Comparison of ENCODE assay signal across 1 cellular context in the genomic region with DNA sequence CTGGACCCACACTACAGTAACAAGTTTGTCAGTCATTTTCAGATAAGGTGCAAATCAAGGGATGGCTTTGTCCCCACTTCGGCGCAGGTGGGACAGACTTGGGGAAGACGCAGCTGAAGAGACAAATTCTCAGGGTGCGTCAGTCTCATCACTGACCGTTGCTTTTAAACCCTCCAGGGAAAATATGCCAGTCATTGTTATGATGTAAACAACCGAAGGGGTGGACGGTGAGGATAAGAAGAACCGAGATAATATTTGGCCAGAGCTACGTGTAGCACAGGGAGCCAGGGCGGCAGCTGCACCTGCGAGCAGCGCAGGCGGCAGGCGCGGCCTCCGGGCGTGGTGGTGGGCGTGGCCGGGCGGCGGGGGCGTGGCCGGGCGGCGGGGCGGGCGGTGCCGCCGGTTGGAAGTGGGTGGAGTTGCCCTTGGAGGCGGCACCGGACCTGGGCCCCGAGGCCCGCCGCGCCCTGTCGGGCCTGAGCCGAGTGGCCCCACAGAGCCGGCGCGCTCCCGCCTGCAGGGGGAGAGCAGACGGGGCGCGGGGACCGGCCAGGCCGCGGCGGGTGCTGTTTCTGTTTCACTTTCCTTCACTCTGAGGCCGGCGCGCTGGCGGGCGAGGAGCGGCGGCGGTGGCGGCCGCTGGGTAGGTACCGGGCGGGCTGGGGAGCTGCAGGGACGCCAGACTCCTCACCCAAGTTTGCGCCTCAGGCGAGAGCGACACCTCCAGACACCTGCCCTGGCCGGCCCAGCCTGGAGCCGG.
TF ChIP-seq lines count a peak whose summit lies in the region.

A gene (plus strand): TSS at position 470 of the 760 bp plus-strand sequence. CDS start 2,209 bp downstream, outside the sequence.

TF ChIP-seq in HepG2, 621 proteins besides CTCF, POLR2A, EP300 and RAD21 (continued from another document and continues in another):
- TF ChIP-seq, protein P1, sequence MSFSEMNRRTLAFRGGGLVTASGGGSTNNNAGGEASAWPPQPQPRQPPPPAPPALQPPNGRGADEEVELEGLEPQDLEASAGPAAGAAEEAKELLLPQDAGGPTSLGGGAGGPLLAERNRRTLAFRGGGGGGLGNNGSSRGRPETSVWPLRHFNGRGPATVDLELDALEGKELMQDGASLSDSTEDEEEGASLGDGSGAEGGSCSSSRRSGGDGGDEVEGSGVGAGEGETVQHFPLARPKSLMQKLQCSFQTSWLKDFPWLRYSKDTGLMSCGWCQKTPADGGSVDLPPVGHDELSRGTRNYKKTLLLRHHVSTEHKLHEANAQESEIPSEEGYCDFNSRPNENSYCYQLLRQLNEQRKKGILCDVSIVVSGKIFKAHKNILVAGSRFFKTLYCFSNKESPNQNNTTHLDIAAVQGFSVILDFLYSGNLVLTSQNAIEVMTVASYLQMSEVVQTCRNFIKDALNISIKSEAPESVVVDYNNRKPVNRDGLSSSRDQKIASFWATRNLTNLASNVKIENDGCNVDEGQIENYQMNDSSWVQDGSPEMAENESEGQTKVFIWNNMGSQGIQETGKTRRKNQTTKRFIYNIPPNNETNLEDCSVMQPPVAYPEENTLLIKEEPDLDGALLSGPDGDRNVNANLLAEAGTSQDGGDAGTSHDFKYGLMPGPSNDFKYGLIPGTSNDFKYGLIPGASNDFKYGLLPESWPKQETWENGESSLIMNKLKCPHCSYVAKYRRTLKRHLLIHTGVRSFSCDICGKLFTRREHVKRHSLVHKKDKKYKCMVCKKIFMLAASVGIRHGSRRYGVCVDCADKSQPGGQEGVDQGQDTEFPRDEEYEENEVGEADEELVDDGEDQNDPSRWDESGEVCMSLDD (CRISPR knock-in tag; IDR thresholded peaks at IDR 0.05; ENCODE audit: borderline replicate concordance) = peak; percentile 44; the same call in 1 of the 2 replicates
- TF ChIP-seq, protein P2, sequence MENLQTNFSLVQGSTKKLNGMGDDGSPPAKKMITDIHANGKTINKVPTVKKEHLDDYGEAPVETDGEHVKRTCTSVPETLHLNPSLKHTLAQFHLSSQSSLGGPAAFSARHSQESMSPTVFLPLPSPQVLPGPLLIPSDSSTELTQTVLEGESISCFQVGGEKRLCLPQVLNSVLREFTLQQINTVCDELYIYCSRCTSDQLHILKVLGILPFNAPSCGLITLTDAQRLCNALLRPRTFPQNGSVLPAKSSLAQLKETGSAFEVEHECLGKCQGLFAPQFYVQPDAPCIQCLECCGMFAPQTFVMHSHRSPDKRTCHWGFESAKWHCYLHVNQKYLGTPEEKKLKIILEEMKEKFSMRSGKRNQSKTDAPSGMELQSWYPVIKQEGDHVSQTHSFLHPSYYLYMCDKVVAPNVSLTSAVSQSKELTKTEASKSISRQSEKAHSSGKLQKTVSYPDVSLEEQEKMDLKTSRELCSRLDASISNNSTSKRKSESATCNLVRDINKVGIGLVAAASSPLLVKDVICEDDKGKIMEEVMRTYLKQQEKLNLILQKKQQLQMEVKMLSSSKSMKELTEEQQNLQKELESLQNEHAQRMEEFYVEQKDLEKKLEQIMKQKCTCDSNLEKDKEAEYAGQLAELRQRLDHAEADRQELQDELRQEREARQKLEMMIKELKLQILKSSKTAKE (CRISPR knock-in tag; IDR thresholded peaks at IDR 0.05; ENCODE audit: borderline replicate concordance) = no peak; the same call in none of the 2 replicates
- TF ChIP-seq ZNF484 (CRISPR knock-in tag; IDR thresholded peaks at IDR 0.05; ENCODE audit: borderline replicate concordance, low read depth) (no peak), REXO4 (CRISPR knock-in tag; IDR thresholded peaks at IDR 0.05; ENCODE audit: borderline replicate concordance) (no peak), ZNF510 (CRISPR knock-in tag; IDR thresholded peaks at IDR 0.05; ENCODE audit: low read depth) (no peak), TAF1 (CRISPR knock-in tag; IDR thresholded peaks at IDR 0.05) (peak; percentile 73), NONO (IDR thresholded peaks at IDR 0.05) (no peak), NONO (CRISPR knock-in tag; conservative IDR thresholded peaks at IDR 0.05) (peak; percentile 78), SP2 (CRISPR knock-in tag; IDR thresholded peaks at IDR 0.05) (no peak), ZNF232 (CRISPR knock-in tag; IDR thresholded peaks at IDR 0.05; ENCODE audit: borderline replicate concordance) (peak; percentile 24; the same call in 1 of the 2 replicates), ZNF552 (CRISPR knock-in tag; IDR thresholded peaks at IDR 0.05; ENCODE audit: borderline replicate concordance) (no peak; the same call in 1 of the 2 replicates), ZBTB3 (CRISPR knock-in tag; IDR thresholded peaks at IDR 0.05; ENCODE audit: borderline replicate concordance, low read depth) (no peak), SRF (IDR thresholded peaks at IDR 0.05; ENCODE audit: low read depth, low read length) (no peak), ZNF549 (CRISPR knock-in tag; IDR thresholded peaks at IDR 0.05) (no peak), BRD4 (CRISPR knock-in tag; IDR thresholded peaks at IDR 0.05) (no peak), ZBTB38 (CRISPR knock-in tag; IDR thresholded peaks at IDR 0.05) (no peak), PAF1 (CRISPR knock-in tag; IDR thresholded peaks at IDR 0.05) (no peak), BORCS8-MEF2B (CRISPR knock-in tag; IDR thresholded peaks at IDR 0.05) (no peak), YEATS2 (CRISPR knock-in tag; IDR thresholded peaks at IDR 0.05; ENCODE audit: borderline replicate concordance) (0 out of 2 replicates have a peak, but pooled peaks have one; percentile 18), PHB2 (IDR thresholded peaks at IDR 0.05; ENCODE audit: partially characterized antibody) (no peak), ARID2 (CRISPR knock-in tag; IDR thresholded peaks at IDR 0.05; ENCODE audit: borderline replicate concordance) (peak; percentile 72; the same call in 1 of the 2 replicates), SNAPC2 (CRISPR knock-in tag; IDR thresholded peaks at IDR 0.05) (no peak), ZNF17 (CRISPR knock-in tag; IDR thresholded peaks at IDR 0.05) (no peak), FOSL2 (CRISPR knock-in tag; IDR thresholded peaks at IDR 0.05) (no peak; the same call in 1 of the 2 replicates), HOXA5 (CRISPR knock-in tag; IDR thresholded peaks at IDR 0.05) (no peak)
- TF ChIP-seq, protein P3, sequence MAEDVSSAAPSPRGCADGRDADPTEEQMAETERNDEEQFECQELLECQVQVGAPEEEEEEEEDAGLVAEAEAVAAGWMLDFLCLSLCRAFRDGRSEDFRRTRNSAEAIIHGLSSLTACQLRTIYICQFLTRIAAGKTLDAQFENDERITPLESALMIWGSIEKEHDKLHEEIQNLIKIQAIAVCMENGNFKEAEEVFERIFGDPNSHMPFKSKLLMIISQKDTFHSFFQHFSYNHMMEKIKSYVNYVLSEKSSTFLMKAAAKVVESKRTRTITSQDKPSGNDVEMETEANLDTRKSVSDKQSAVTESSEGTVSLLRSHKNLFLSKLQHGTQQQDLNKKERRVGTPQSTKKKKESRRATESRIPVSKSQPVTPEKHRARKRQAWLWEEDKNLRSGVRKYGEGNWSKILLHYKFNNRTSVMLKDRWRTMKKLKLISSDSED (CRISPR knock-in tag; IDR thresholded peaks at IDR 0.05) = no peak
- TF ChIP-seq, protein P4, sequence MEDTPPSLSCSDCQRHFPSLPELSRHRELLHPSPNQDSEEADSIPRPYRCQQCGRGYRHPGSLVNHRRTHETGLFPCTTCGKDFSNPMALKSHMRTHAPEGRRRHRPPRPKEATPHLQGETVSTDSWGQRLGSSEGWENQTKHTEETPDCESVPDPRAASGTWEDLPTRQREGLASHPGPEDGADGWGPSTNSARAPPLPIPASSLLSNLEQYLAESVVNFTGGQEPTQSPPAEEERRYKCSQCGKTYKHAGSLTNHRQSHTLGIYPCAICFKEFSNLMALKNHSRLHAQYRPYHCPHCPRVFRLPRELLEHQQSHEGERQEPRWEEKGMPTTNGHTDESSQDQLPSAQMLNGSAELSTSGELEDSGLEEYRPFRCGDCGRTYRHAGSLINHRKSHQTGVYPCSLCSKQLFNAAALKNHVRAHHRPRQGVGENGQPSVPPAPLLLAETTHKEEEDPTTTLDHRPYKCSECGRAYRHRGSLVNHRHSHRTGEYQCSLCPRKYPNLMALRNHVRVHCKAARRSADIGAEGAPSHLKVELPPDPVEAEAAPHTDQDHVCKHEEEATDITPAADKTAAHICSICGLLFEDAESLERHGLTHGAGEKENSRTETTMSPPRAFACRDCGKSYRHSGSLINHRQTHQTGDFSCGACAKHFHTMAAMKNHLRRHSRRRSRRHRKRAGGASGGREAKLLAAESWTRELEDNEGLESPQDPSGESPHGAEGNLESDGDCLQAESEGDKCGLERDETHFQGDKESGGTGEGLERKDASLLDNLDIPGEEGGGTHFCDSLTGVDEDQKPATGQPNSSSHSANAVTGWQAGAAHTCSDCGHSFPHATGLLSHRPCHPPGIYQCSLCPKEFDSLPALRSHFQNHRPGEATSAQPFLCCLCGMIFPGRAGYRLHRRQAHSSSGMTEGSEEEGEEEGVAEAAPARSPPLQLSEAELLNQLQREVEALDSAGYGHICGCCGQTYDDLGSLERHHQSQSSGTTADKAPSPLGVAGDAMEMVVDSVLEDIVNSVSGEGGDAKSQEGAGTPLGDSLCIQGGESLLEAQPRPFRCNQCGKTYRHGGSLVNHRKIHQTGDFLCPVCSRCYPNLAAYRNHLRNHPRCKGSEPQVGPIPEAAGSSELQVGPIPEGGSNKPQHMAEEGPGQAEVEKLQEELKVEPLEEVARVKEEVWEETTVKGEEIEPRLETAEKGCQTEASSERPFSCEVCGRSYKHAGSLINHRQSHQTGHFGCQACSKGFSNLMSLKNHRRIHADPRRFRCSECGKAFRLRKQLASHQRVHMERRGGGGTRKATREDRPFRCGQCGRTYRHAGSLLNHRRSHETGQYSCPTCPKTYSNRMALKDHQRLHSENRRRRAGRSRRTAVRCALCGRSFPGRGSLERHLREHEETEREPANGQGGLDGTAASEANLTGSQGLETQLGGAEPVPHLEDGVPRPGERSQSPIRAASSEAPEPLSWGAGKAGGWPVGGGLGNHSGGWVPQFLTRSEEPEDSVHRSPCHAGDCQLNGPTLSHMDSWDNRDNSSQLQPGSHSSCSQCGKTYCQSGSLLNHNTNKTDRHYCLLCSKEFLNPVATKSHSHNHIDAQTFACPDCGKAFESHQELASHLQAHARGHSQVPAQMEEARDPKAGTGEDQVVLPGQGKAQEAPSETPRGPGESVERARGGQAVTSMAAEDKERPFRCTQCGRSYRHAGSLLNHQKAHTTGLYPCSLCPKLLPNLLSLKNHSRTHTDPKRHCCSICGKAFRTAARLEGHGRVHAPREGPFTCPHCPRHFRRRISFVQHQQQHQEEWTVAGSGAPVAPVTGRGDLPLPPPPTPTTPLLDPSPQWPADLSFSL (CRISPR knock-in tag; IDR thresholded peaks at IDR 0.05) = no peak
- TF ChIP-seq, protein P5, sequence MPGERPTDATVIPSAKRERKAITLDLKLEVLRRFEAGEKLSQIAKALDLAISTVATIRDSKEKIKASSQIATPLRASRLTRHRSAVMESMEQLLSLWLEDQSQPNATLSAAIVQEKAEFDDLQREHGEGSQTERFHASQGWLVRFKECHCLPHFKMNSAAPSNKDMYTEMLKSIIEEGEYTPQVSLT (CRISPR knock-in tag; IDR thresholded peaks at IDR 0.05; ENCODE audit: borderline replicate concordance, low read depth) = no peak
- TF ChIP-seq, protein P6, sequence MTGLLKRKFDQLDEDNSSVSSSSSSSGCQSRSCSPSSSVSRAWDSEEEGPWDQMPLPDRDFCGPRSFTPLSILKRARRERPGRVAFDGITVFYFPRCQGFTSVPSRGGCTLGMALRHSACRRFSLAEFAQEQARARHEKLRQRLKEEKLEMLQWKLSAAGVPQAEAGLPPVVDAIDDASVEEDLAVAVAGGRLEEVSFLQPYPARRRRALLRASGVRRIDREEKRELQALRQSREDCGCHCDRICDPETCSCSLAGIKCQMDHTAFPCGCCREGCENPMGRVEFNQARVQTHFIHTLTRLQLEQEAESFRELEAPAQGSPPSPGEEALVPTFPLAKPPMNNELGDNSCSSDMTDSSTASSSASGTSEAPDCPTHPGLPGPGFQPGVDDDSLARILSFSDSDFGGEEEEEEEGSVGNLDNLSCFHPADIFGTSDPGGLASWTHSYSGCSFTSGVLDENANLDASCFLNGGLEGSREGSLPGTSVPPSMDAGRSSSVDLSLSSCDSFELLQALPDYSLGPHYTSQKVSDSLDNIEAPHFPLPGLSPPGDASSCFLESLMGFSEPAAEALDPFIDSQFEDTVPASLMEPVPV (CRISPR knock-in tag; IDR thresholded peaks at IDR 0.05) = no peak
- TF ChIP-seq, protein P7, sequence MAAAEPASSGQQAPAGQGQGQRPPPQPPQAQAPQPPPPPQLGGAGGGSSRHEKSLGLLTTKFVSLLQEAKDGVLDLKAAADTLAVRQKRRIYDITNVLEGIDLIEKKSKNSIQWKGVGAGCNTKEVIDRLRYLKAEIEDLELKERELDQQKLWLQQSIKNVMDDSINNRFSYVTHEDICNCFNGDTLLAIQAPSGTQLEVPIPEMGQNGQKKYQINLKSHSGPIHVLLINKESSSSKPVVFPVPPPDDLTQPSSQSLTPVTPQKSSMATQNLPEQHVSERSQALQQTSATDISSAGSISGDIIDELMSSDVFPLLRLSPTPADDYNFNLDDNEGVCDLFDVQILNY (CRISPR knock-in tag; conservative IDR thresholded peaks at IDR 0.05) = peak; percentile 58; the same call in 1 of the 2 replicates
- TF ChIP-seq, protein P8, sequence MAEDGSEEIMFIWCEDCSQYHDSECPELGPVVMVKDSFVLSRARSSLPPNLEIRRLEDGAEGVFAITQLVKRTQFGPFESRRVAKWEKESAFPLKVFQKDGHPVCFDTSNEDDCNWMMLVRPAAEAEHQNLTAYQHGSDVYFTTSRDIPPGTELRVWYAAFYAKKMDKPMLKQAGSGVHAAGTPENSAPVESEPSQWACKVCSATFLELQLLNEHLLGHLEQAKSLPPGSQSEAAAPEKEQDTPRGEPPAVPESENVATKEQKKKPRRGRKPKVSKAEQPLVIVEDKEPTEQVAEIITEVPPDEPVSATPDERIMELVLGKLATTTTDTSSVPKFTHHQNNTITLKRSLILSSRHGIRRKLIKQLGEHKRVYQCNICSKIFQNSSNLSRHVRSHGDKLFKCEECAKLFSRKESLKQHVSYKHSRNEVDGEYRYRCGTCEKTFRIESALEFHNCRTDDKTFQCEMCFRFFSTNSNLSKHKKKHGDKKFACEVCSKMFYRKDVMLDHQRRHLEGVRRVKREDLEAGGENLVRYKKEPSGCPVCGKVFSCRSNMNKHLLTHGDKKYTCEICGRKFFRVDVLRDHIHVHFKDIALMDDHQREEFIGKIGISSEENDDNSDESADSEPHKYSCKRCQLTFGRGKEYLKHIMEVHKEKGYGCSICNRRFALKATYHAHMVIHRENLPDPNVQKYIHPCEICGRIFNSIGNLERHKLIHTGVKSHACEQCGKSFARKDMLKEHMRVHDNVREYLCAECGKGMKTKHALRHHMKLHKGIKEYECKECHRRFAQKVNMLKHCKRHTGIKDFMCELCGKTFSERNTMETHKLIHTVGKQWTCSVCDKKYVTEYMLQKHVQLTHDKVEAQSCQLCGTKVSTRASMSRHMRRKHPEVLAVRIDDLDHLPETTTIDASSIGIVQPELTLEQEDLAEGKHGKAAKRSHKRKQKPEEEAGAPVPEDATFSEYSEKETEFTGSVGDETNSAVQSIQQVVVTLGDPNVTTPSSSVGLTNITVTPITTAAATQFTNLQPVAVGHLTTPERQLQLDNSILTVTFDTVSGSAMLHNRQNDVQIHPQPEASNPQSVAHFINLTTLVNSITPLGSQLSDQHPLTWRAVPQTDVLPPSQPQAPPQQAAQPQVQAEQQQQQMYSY (CRISPR knock-in tag; IDR thresholded peaks at IDR 0.05) = peak; percentile 39; the same call in 1 of the 2 replicates
- TF ChIP-seq, protein P9, sequence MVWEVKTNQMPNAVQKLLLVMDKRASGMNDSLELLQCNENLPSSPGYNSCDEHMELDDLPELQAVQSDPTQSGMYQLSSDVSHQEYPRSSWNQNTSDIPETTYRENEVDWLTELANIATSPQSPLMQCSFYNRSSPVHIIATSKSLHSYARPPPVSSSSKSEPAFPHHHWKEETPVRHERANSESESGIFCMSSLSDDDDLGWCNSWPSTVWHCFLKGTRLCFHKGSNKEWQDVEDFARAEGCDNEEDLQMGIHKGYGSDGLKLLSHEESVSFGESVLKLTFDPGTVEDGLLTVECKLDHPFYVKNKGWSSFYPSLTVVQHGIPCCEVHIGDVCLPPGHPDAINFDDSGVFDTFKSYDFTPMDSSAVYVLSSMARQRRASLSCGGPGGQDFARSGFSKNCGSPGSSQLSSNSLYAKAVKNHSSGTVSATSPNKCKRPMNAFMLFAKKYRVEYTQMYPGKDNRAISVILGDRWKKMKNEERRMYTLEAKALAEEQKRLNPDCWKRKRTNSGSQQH (CRISPR knock-in tag; IDR thresholded peaks at IDR 0.05; ENCODE audit: low read depth) = peak; percentile 12; the same call in 1 of the 2 replicates
